Comparison of ENCODE assay signal across 1 cellular context in the genomic region with DNA sequence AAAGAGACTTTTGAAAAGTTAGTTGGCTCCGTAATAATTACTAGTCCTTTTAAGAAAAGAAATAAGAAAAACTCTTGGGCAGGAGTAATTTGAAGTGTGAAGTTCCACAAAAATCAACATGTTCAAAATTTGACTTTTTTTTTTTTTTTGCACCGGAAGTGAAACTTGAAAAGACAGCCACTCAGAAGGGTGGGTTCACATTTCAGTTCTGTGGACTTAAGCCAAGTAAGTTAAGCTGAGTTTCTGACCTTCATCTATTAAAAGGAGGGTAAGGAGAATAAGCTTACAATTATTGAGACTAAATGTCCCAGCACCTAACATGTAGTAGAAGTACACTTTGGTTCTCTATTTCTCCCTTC.
TF ChIP-seq lines count a peak whose summit lies in the region.

No MANE protein-coding gene starts in this region.

TF ChIP-seq in GM23338, 12 proteins besides CTCF, POLR2A, EP300 and RAD21 (continued from another document):
- TF ChIP-seq, protein P1, sequence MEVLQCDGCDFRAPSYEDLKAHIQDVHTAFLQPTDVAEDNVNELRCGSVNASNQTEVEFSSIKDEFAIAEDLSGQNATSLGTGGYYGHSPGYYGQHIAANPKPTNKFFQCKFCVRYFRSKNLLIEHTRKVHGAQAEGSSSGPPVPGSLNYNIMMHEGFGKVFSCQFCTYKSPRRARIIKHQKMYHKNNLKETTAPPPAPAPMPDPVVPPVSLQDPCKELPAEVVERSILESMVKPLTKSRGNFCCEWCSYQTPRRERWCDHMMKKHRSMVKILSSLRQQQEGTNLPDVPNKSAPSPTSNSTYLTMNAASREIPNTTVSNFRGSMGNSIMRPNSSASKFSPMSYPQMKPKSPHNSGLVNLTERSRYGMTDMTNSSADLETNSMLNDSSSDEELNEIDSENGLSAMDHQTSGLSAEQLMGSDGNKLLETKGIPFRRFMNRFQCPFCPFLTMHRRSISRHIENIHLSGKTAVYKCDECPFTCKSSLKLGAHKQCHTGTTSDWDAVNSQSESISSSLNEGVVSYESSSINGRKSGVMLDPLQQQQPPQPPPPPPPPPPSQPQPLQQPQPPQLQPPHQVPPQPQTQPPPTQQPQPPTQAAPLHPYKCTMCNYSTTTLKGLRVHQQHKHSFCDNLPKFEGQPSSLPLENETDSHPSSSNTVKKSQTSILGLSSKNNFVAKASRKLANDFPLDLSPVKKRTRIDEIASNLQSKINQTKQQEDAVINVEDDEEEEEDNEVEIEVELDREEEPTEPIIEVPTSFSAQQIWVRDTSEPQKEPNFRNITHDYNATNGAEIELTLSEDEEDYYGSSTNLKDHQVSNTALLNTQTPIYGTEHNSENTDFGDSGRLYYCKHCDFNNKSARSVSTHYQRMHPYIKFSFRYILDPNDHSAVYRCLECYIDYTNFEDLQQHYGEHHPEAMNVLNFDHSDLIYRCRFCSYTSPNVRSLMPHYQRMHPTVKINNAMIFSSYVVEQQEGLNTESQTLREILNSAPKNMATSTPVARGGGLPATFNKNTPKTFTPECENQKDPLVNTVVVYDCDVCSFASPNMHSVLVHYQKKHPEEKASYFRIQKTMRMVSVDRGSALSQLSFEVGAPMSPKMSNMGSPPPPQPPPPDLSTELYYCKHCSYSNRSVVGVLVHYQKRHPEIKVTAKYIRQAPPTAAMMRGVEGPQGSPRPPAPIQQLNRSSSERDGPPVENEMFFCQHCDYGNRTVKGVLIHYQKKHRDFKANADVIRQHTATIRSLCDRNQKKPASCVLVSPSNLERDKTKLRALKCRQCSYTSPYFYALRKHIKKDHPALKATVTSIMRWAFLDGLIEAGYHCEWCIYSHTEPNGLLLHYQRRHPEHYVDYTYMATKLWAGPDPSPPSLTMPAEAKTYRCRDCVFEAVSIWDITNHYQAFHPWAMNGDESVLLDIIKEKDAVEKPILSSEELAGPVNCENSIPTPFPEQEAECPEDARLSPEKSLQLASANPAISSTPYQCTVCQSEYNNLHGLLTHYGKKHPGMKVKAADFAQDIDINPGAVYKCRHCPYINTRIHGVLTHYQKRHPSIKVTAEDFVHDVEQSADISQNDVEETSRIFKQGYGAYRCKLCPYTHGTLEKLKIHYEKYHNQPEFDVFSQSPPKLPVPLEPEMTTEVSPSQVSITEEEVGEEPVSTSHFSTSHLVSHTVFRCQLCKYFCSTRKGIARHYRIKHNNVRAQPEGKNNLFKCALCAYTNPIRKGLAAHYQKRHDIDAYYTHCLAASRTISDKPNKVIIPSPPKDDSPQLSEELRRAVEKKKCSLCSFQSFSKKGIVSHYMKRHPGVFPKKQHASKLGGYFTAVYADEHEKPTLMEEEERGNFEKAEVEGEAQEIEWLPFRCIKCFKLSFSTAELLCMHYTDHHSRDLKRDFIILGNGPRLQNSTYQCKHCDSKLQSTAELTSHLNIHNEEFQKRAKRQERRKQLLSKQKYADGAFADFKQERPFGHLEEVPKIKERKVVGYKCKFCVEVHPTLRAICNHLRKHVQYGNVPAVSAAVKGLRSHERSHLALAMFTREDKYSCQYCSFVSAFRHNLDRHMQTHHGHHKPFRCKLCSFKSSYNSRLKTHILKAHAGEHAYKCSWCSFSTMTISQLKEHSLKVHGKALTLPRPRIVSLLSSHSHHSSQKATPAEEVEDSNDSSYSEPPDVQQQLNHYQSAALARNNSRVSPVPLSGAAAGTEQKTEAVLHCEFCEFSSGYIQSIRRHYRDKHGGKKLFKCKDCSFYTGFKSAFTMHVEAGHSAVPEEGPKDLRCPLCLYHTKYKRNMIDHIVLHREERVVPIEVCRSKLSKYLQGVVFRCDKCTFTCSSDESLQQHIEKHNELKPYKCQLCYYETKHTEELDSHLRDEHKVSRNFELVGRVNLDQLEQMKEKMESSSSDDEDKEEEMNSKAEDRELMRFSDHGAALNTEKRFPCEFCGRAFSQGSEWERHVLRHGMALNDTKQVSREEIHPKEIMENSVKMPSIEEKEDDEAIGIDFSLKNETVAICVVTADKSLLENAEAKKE (CRISPR knock-in tag; IDR thresholded peaks at IDR 0.05): no peak
- TF ChIP-seq CREB1 (CRISPR knock-in tag; IDR thresholded peaks at IDR 0.05; ENCODE audit: low read depth): no peak
- TF ChIP-seq, protein P2, sequence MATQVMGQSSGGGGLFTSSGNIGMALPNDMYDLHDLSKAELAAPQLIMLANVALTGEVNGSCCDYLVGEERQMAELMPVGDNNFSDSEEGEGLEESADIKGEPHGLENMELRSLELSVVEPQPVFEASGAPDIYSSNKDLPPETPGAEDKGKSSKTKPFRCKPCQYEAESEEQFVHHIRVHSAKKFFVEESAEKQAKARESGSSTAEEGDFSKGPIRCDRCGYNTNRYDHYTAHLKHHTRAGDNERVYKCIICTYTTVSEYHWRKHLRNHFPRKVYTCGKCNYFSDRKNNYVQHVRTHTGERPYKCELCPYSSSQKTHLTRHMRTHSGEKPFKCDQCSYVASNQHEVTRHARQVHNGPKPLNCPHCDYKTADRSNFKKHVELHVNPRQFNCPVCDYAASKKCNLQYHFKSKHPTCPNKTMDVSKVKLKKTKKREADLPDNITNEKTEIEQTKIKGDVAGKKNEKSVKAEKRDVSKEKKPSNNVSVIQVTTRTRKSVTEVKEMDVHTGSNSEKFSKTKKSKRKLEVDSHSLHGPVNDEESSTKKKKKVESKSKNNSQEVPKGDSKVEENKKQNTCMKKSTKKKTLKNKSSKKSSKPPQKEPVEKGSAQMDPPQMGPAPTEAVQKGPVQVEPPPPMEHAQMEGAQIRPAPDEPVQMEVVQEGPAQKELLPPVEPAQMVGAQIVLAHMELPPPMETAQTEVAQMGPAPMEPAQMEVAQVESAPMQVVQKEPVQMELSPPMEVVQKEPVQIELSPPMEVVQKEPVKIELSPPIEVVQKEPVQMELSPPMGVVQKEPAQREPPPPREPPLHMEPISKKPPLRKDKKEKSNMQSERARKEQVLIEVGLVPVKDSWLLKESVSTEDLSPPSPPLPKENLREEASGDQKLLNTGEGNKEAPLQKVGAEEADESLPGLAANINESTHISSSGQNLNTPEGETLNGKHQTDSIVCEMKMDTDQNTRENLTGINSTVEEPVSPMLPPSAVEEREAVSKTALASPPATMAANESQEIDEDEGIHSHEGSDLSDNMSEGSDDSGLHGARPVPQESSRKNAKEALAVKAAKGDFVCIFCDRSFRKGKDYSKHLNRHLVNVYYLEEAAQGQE (IDR thresholded peaks at IDR 0.05; ENCODE audit: unreplicated experiment): no peak
- TF ChIP-seq NANOG (IDR thresholded peaks at IDR 0.05; ENCODE audit: borderline replicate concordance): no peak
- TF ChIP-seq EZH2phosphoT487 (IDR thresholded peaks at IDR 0.05; ENCODE audit: unreplicated experiment): no peak
- no peak for TF ChIP-seq JUNB (IDR thresholded peaks at IDR 0.05; ENCODE audit: unreplicated experiment)
- no peak for TF ChIP-seq POLR2AphosphoS5 (IDR thresholded peaks at IDR 0.05; ENCODE audit: low read depth)
- no peak for TF ChIP-seq STAT1 (IDR thresholded peaks at IDR 0.05; ENCODE audit: unreplicated experiment)
- TF ChIP-seq ZNF331 (CRISPR knock-in tag; IDR thresholded peaks at IDR 0.05; ENCODE audit: low read depth): no peak
- TF ChIP-seq EZH2 (IDR thresholded peaks at IDR 0.05; ENCODE audit: low read depth, unreplicated experiment): no peak
